Comparison of ENCODE assay signal across 7 cellular contexts in the genomic region with DNA sequence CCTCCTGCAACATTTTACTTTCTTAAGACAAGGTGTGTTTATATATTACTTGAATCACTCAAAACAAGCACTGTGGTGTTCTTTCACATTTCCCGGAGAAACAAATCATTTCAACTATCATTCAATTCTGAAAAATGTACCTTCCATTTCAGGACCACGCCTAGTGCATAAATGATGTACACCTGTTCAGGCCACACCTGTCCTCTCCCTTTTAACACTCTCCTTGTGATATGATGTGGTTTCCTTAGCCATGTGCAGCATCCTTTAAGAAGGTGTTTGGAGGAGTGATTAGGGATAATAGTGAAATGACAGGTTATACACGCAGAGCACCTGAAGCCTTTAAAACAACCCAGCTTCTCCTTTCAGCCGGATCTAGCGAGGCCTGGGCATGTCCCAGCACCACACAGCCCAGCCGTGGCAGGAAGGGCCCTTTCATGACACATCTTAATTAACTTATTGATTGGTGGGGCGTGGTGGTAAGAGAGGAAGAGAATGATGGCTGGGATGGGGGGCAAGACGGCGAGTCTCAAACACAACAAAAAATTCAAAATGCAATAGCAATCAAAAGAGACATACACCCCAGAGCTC. TPM values are rescaled to one million over a fixed set of nuclear protein-coding genes. Genes with fewer than 3 reads are reported as not detected.
DNase-seq lines count a peak whose midpoint lies in the region; ATAC-seq and TF ChIP-seq lines count a peak whose summit lies in the region.

No MANE protein-coding gene starts in this region.

- H3K4me1 ChIP-seq in GM23338 (ENCODE audit: insufficient read depth) (peaks cover 24% of the 10 kb centered on the region), spleen (peaks cover 2 to 35% (median 21%) of the 10 kb centered on the region in 6 donors)

- no peak overlapping the region for H3K27ac Mint-ChIP-seq in GM23338
- H3K27ac Mint-ChIP-seq in activated CD4-positive, alpha-beta memory T cell treated with anti-CD3 and anti-CD28 coated beads, Interleukin-2, amount 10 ng/mL, durations not matched to agents 7 days and 5 days, result no peak overlapping the region

- H3K4me3 ChIP-seq in GM23338, result peak overlapping the region; percentile 82
- peak overlapping the region; percentile 47 for H3K4me3 ChIP-seq in iPS-11a (ENCODE audit: low read depth, low read length)
- H3K4me3 ChIP-seq in spleen, result peak overlapping the region in 7 of 8 donors; percentile 32 to 67 (median 38)

- H3K4me1 Mint-ChIP-seq in GM23338, result peaks cover 20% of the 10 kb centered on the region; the same call in 2 of the 3 replicates
- peaks cover 23% of the 10 kb centered on the region for H3K4me1 Mint-ChIP-seq in activated CD4-positive, alpha-beta memory T cell treated with anti-CD3 and anti-CD28 coated beads, Interleukin-2, amount 10 ng/mL, durations not matched to agents 7 days and 5 days

- H3K9me3 Mint-ChIP-seq in GM23338, result no peaks in the 10 kb centered on the region
- H3K9me3 Mint-ChIP-seq in activated CD4-positive, alpha-beta memory T cell treated with anti-CD3 and anti-CD28 coated beads, Interleukin-2, amount 10 ng/mL, durations not matched to agents 7 days and 5 days, result peaks cover 2% of the 10 kb centered on the region

- H2AFZ ChIP-seq in GM23338, result peak overlapping the region; percentile 99

- H3K9me2 ChIP-seq in GM23338 (ENCODE audit: insufficient read depth), result no peaks in the 10 kb centered on the region; the same call in 1 of the 2 replicates

- peak overlapping the region; percentile 85 for H3K4me3 Mint-ChIP-seq in GM23338
- H3K4me3 Mint-ChIP-seq in activated CD4-positive, alpha-beta memory T cell treated with anti-CD3 and anti-CD28 coated beads, Interleukin-2, amount 10 ng/mL, durations not matched to agents 7 days and 5 days, result peak overlapping the region; percentile 76

- no peak for TF ChIP-seq POLR2A in spleen (IDR thresholded peaks at IDR 0.05)

- H3K27me3 ChIP-seq in GM23338 (ENCODE audit: insufficient read depth) (peaks cover 33% of the 10 kb centered on the region), spleen (replicated peaks in 1 of 7) (peaks cover 0 to 73% (median 29%) of the 10 kb centered on the region in 7 donors)

- H3F3A ChIP-seq in GM23338 (replicated peaks; ENCODE audit: low read depth), result no peaks in the 10 kb centered on the region

- no peaks in the 10 kb centered on the region for H3K36me3 ChIP-seq in GM23338 (ENCODE audit: insufficient read depth)
- no peaks in the 10 kb centered on the region for H3K36me3 ChIP-seq in spleen

- H3K4me2 ChIP-seq in GM23338, result peak overlapping the region; percentile 97

- 45 to 54% (median 48%) methylated on average over 9 of the region's 9 CpGs for WGBS in spleen, 5 donors

- H3K9me3 ChIP-seq in spleen, result no peaks in the 10 kb centered on the region

- no peaks in the 10 kb centered on the region for H3K36me3 Mint-ChIP-seq in GM23338 (ENCODE audit: low read depth)
- peaks cover 3% of the 10 kb centered on the region for H3K36me3 Mint-ChIP-seq in activated CD4-positive, alpha-beta memory T cell treated with anti-CD3 and anti-CD28 coated beads, Interleukin-2, amount 10 ng/mL, durations not matched to agents 7 days and 5 days (ENCODE audit: low read depth)

- CTCF ChIA-PET in activated CD4-positive, alpha-beta memory T cell treated with anti-CD3 and anti-CD28 coated beads, Interleukin-2, amount 10 ng/mL, durations not matched to agents 7 days and 5 days (lab: Charles Lee), result interaction anchor here (1.2 to 1.6 kb wide), 3 partner anchors 10 to 153 kb away, joined by 3 read pairs; no protein-coding TSS in a partner anchor

- H3K79me2 ChIP-seq in GM23338 (replicated peaks; ENCODE audit: insufficient read depth), result no peaks in the 10 kb centered on the region

- POLR2A ChIA-PET in activated CD4-positive, alpha-beta memory T cell treated with anti-CD3 and anti-CD28 coated beads, Interleukin-2, amount 10 ng/mL, durations not matched to agents 7 days and 5 days (lab: Charles Lee), result no interaction called here

- no peaks in the 10 kb centered on the region for H4K20me1 ChIP-seq in GM23338 (replicated peaks; ENCODE audit: insufficient read depth)

- peaks cover 20% of the 10 kb centered on the region for H3K27me3 Mint-ChIP-seq in GM23338 (ENCODE audit: insufficient read depth, low read depth, poor library complexity)
- peaks cover 62% of the 10 kb centered on the region for H3K27me3 Mint-ChIP-seq in activated CD4-positive, alpha-beta memory T cell treated with anti-CD3 and anti-CD28 coated beads, Interleukin-2, amount 10 ng/mL, durations not matched to agents 7 days and 5 days

- no peak for DNase-seq in GM23338 (ENCODE audit: low spot score)
- DNase-seq in activated CD4-positive, alpha-beta memory T cell treated with anti-CD3 and anti-CD28 coated beads, Interleukin-2, amount 10 ng/mL, durations not matched to agents 7 days and 5 days, result no peak
- DNase-seq in spleen, result no peak
- no peak for DNase-seq in HPDE6-E6E7 (ENCODE audit: extremely low spot score)
- no peak for DNase-seq in DMS79 treated with DMSO at 0.1 percent for 48 hours (lab: John Stamatoyannopoulos, UW)

- intact Hi-C loops in spleen (cut with DNase I; ENCODE audit: low total_unique reads), result no loop called here

- ATAC-seq in GM23338 (peak; percentile 17), HG02840 (IDR thresholded peaks at IDR 0.05; ENCODE audit: low FRiP score, unreplicated experiment) (no peak)

- no peak overlapping the region for H3K27ac ChIP-seq in GM23338 (ENCODE audit: low read depth)
- no peak overlapping the region for H3K27ac ChIP-seq in spleen

- no peak for TF ChIP-seq CTCF in GM23338 (conservative IDR thresholded peaks at IDR 0.05; ENCODE audit: low read depth in 2 of 2)
- TF ChIP-seq CTCF in spleen (IDR thresholded peaks at IDR 0.05 in 8 of 11, conservative IDR thresholded peaks at IDR 0.05 in 3 of 11), result no peak

TF ChIP-seq in GM23338, 12 proteins besides CTCF, POLR2A, EP300 and RAD21 (continues in another document):
- TF ChIP-seq STAT1 (IDR thresholded peaks at IDR 0.05; ENCODE audit: unreplicated experiment) (no peak), ZNF462 (CRISPR knock-in tag; IDR thresholded peaks at IDR 0.05) (no peak), CREB1 (CRISPR knock-in tag; IDR thresholded peaks at IDR 0.05; ENCODE audit: low read depth) (no peak)

RNA-seq across cellular contexts. Expression of gene ABLIM1, which starts 26.9 kb away (rescaled TPM):
- 45.1 and 46.6 TPM in 2 replicates for total RNA-seq in GM23338 (2014; rRNA removed; shearing (Covaris generic))
- polyA plus RNA-seq in GM23338 (2016; fragmentation: Nextera tagmentation; extraction: Ambion mirVana), result 18.5 and 21.9 TPM in 2 replicates
- 10 to 100 TPM; 91.5 to 97.9 TPM for total RNA-seq in activated CD4-positive, alpha-beta memory T cell treated with anti-CD3 and anti-CD28 coated beads, Interleukin-2, amount 10 ng/mL, durations not matched to agents 7 days and 5 days
- total RNA-seq in spleen, result 10 to 100 TPM; 31.5 to 59.4 (median 43.1) TPM
- 10 to 100 TPM; 11.0 to 13.6 (median 11.7) TPM for polyA plus RNA-seq in spleen
